ENCODE assay signal across 22 cellular contexts in genomic region chr2:81260320-81260719, GRCh38.
DNase-seq lines count a peak whose midpoint lies in the region; ATAC-seq, FAIRE-seq and TF ChIP-seq lines count a peak whose summit lies in the region.
"Had no signal": no experiment of that assay in that cellular context is flagged by ENCODE, and none has a peak within 500 bp of the region (broad histone marks: within the 10 kb centered on the region; RNA-seq: fewer than 3 reads in every experiment).

No MANE protein-coding gene starts in this region.

- BruUV-seq in HCT116 (replicated peaks; lab: Mats Ljungman, UMichigan), result no TSS peak

- RAD21 ChIA-PET in HCT116 (lab: Charles Lee; ENCODE audit: low non-redundant PET in 1 of 2, low total read pairs in 2 of 2, uncharacterized antibody in 2 of 2, unreplicated experiment in 2 of 2), result interaction anchor here in 1 of 2 experiments (0.8 kb wide), 1 partner anchor 69 kb away, joined by 3 read pairs; no protein-coding TSS in a partner anchor

- H3K4me1 ChIP-seq in HCT116 (ENCODE audit: control insufficient read depth in 1 of 2, insufficient read depth in 2 of 2, low read length in 2 of 2), result peaks cover 8 to 11% of the 10 kb centered on the region in 2 experiments; a peak in 2 of 4 replicates
- H3K4me1 ChIP-seq: Peyer's patch had no signal

- no peaks in the 10 kb centered on the region for H4K20me1 ChIP-seq in HCT116 (ENCODE audit: insufficient read depth)

- H3K27me3 ChIP-seq in HCT116 (ENCODE audit: insufficient read depth, low read length), result no peaks in the 10 kb centered on the region
- H3K27me3 ChIP-seq: Peyer's patch had no signal

- TF ChIP-seq CTCF in HCT116 (IDR thresholded peaks at IDR 0.05 in 2 of 3, conservative IDR thresholded peaks at IDR 0.05 in 1 of 3; ENCODE audit: borderline replicate concordance in 1 of 3, insufficient read depth in 1 of 3, low read depth in 2 of 3, low read length in 2 of 3) (no peak), RWPE1 (conservative IDR thresholded peaks at IDR 0.05; ENCODE audit: low read depth) (no peak)

- H3K9me2 ChIP-seq in HCT116 (ENCODE audit: insufficient read depth), result no peaks in the 10 kb centered on the region
- H3K9me2 ChIP-seq: SK-N-SH had no signal

- H3K4me2 ChIP-seq in HCT116 (ENCODE audit: low read length), result peak overlapping the region; percentile 56
- H3K4me2 ChIP-seq: SK-N-SH had no signal

- no peak overlapping the region for H3K4me3 ChIP-seq in HCT116 (replicated peaks in 1 of 2; ENCODE audit: low read depth in 1 of 2, low read length in 2 of 2)
- H3K4me3 ChIP-seq: K562, Peyer's patch had no signal

- peak; percentile 19 for TF ChIP-seq RAD21 in HCT116 (IDR thresholded peaks at IDR 0.05; ENCODE audit: low read depth)

- DNase-seq in DMS53 (lab: John Stamatoyannopoulos, UW) (peak; percentile 81), HCT116 (ENCODE audit: low read depth, low spot score) (peak; percentile 55), RWPE1 (ENCODE audit: low spot score) (peak; percentile 8), mucosa of gallbladder (ENCODE audit: low spot score) (peak; percentile 29), H54 (ENCODE audit: insufficient read length, low spot score) (no peak), NCI-H2107 treated with DMSO at 0.1 percent for 48 hours (lab: John Stamatoyannopoulos, UW; ENCODE audit: unreplicated experiment) (no peak)
- DNase-seq: ACHN; C1 segment of cervical spinal cord; CD8-positive, alpha-beta memory T cell; DMS79 treated with DMSO at 0.1 percent for 48 hours; GOT3; HFFc6; NCI-H1417 treated with DMSO at 0.1 percent for 48 hours; NCI-H187 treated with DMSO at 0.1 percent for 48 hours; NCI-H345; NCI-H524 treated with DMSO at 0.1 percent for 48 hours; Peyer's patch; SK-N-SH had no signal

- H3K27ac ChIP-seq in HCT116 (ENCODE audit: low read depth, low read length) (no peak overlapping the region), RWPE1 (no peak overlapping the region)
- H3K27ac ChIP-seq: Peyer's patch had no signal

- no peaks in the 10 kb centered on the region for H3K36me3 ChIP-seq in HCT116 (ENCODE audit: control insufficient read depth in 1 of 2, insufficient read depth in 2 of 2, low read length in 2 of 2)
- H3K36me3 ChIP-seq: Peyer's patch had no signal

- no peak for FAIRE-seq in H54 (lab: Jason Lieb, UNC)
- FAIRE-seq: D721Med, K562 had no signal

- intact Hi-C loops in HCT116 (cut with micrococcal nuclease), result no loop called here

- TF ChIP-seq POLR2A in HCT116 (IDR thresholded peaks at IDR 0.05; ENCODE audit: borderline replicate concordance, extremely low read depth, insufficient read depth, insufficient read length) (no peak), H54 (IDR thresholded peaks at IDR 0.05; ENCODE audit: low read depth, low read length) (no peak)

- CTCF ChIA-PET in HCT116 (lab: Charles Lee) (no interaction called here), RWPE1 (lab: Yijun Ruan, JAX) (no interaction called here)

- ATAC-seq in HCT116 (0 out of 2 replicates have a peak, but pooled peaks have one; percentile 27), HG03521 (IDR thresholded peaks at IDR 0.05; ENCODE audit: unreplicated experiment) (no peak)
- ATAC-seq: K562, Right ventricle myocardium inferior had no signal

- H3K79me2 ChIP-seq in HCT116 (ENCODE audit: insufficient read depth, low read length), result no peaks in the 10 kb centered on the region

- H2AFZ ChIP-seq in HCT116 (ENCODE audit: low read depth, low read length, poor library complexity, severe bottlenecking), result no peak overlapping the region

- no peaks in the 10 kb centered on the region for H3K9me3 ChIP-seq in HCT116 (ENCODE audit: control insufficient read depth in 1 of 2, insufficient read depth in 1 of 2, low read depth in 1 of 2, low read length in 2 of 2)
- H3K9me3 ChIP-seq: Peyer's patch, SK-N-SH had no signal

- H3K9ac ChIP-seq in HCT116 (ENCODE audit: low read length), result no peak overlapping the region
- H3K9ac ChIP-seq: SK-N-SH had no signal

- POLR2A ChIA-PET in HCT116 (lab: Charles Lee), result interaction anchor here (1.8 kb wide), 1 partner anchor 9 kb away, joined by 4 read pairs; no protein-coding TSS in a partner anchor
- POLR2A ChIA-PET in RWPE1 (lab: Yijun Ruan, JAX; ENCODE audit: low non-redundant PET), result no interaction called here

TF ChIP-seq in HCT116, 20 proteins besides CTCF, POLR2A, EP300 and RAD21:
- TF ChIP-seq ZFX (IDR thresholded peaks at IDR 0.05) (no peak), FOSL1 (IDR thresholded peaks at IDR 0.05; ENCODE audit: low read depth) (peak; percentile 75), CEBPB (IDR thresholded peaks at IDR 0.05; ENCODE audit: low read depth) (peak; percentile 40), SP1 (IDR thresholded peaks at IDR 0.05; ENCODE audit: low read depth) (peak; percentile 64; the same call in 1 of the 2 replicates), CBX3 (IDR thresholded peaks at IDR 0.05; ENCODE audit: low read depth) (peak; percentile 84), JUND (IDR thresholded peaks at IDR 0.05) (peak; percentile 69), MAX (IDR thresholded peaks at IDR 0.05) (no peak), SIN3A (IDR thresholded peaks at IDR 0.05; ENCODE audit: low read depth) (0 out of 2 replicates have a peak, but pooled peaks have one; percentile 25)

Comparison
In these comparisons a context has a peak if more than half of its experiments do, and no peak if none do; other contexts are left out.
1. DNase-seq: peak in DMS53 (single experiment), HCT116 (single experiment), RWPE1 (single experiment) and mucosa of gallbladder (single experiment); none in H54 (single experiment) and NCI-H2107 treated with DMSO at 0.1 percent for 48 hours (single experiment).